Comparison of ENCODE assay signal across 8 cellular contexts in the genomic region with DNA sequence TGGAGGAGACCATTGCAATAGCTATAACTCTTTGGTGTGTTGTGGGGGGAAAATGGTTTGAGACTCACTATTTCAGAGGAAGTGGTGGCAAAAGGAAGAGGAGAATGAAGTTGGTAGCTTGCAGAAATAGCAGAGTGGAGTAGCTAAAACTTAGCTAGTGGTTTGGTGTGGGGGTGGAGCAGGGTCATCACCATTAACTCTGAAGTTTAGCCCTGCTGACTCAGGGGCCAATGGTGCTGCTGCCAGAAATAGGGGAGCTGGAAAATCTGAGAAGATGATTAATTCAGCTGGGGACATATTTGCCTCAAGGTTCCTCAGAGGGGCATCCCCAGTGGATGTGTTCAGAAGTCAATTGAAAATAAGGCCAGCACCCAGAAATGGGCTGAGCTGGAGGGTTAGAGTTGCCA.
DNase-seq lines count a peak whose midpoint lies in the region; ATAC-seq and TF ChIP-seq lines count a peak whose summit lies in the region.
"Had no signal": no experiment of that assay in that cellular context is flagged by ENCODE, and none has a peak within 500 bp of the region (broad histone marks: within the 10 kb centered on the region; RNA-seq: fewer than 3 reads in every experiment).

No MANE protein-coding gene starts in this region.

- H3K36me3 ChIP-seq in GM23338 (ENCODE audit: insufficient read depth): no peaks in the 10 kb centered on the region

- H2AFZ ChIP-seq in GM23338: no peak overlapping the region; the same call in 1 of the 2 replicates

- no peaks in the 10 kb centered on the region for H3K27me3 ChIP-seq in GM23338 (ENCODE audit: insufficient read depth)

- no peaks in the 10 kb centered on the region for H4K20me1 ChIP-seq in GM23338 (replicated peaks; ENCODE audit: insufficient read depth)

- H3K27me3 Mint-ChIP-seq in IgD-negative memory B cell: peaks cover 7% of the 10 kb centered on the region
- H3K27me3 Mint-ChIP-seq in stimulated activated naive CD8-positive, alpha-beta T cell treated with anti-CD3 and anti-CD28 coated beads, Interleukin-15, Interleukin-2, amounts not matched to agents 100 ng/mL and 50 ng/mL, for 24 hours: no peaks in the 10 kb centered on the region
- peaks cover 7% of the 10 kb centered on the region for H3K27me3 Mint-ChIP-seq in GM23338 (ENCODE audit: insufficient read depth, low read depth, poor library complexity)

- H3K4me3 Mint-ChIP-seq in IgD-negative memory B cell (peak overlapping the region in 2 of 4 donors; percentile 3 to 87), GM23338 (no peak overlapping the region)
- peak overlapping the region; percentile 75 for H3K4me3 Mint-ChIP-seq in stimulated activated naive CD8-positive, alpha-beta T cell treated with anti-CD3 and anti-CD28 coated beads, Interleukin-15, Interleukin-2, amounts not matched to agents 100 ng/mL and 50 ng/mL, for 24 hours

- TF ChIP-seq CTCF in fibroblast of the aortic adventitia (IDR thresholded peaks at IDR 0.05; ENCODE audit: insufficient read depth, low read length): no peak
- no peak for TF ChIP-seq CTCF in GM23338 (conservative IDR thresholded peaks at IDR 0.05; ENCODE audit: low read depth in 2 of 2)

- no peak overlapping the region for H3K4me3 ChIP-seq in fibroblast of the aortic adventitia (ENCODE audit: low read depth, low read length)
- no peak overlapping the region for H3K4me3 ChIP-seq in GM23338
- H3K4me3 ChIP-seq: skin epidermis had no signal

- H3F3A ChIP-seq in GM23338 (replicated peaks; ENCODE audit: low read depth): no peaks in the 10 kb centered on the region

- peak; percentile 82 for DNase-seq in activated CD4-positive, alpha-beta T cell treated with anti-CD3 and anti-CD28 coated beads for 48 hours
- DNase-seq in fibroblast of the aortic adventitia (ENCODE audit: low read depth): peak; percentile 64
- DNase-seq in GM23338 (ENCODE audit: low spot score): no peak
- no peak for DNase-seq in HuH-7 (ENCODE audit: low spot score)

- no peak overlapping the region for H3K4me2 ChIP-seq in GM23338

- H3K4me1 ChIP-seq in GM23338 (ENCODE audit: insufficient read depth): no peaks in the 10 kb centered on the region

- H3K27ac Mint-ChIP-seq in IgD-negative memory B cell (peak overlapping the region in 2 of 3 donors; percentile 15 to 54), GM23338 (no peak overlapping the region)
- H3K27ac Mint-ChIP-seq in stimulated activated naive CD8-positive, alpha-beta T cell treated with anti-CD3 and anti-CD28 coated beads, Interleukin-15, Interleukin-2, amounts not matched to agents 100 ng/mL and 50 ng/mL, for 24 hours: peak overlapping the region; percentile 99

- no peaks in the 10 kb centered on the region for H3K79me2 ChIP-seq in GM23338 (replicated peaks; ENCODE audit: insufficient read depth)

- ATAC-seq in GM23338 (no peak), GM21360 (IDR thresholded peaks at IDR 0.05; ENCODE audit: unreplicated experiment) (no peak)

- no peaks in the 10 kb centered on the region for H3K9me3 Mint-ChIP-seq in IgD-negative memory B cell
- no peaks in the 10 kb centered on the region for H3K9me3 Mint-ChIP-seq in stimulated activated naive CD8-positive, alpha-beta T cell treated with anti-CD3 and anti-CD28 coated beads, Interleukin-15, Interleukin-2, amounts not matched to agents 100 ng/mL and 50 ng/mL, for 24 hours
- H3K9me3 Mint-ChIP-seq in GM23338: no peaks in the 10 kb centered on the region

- H3K4me1 Mint-ChIP-seq in IgD-negative memory B cell (peaks cover 38 to 53% (median 41%) of the 10 kb centered on the region in 3 donors), GM23338 (peaks cover 9% of the 10 kb centered on the region)
- H3K4me1 Mint-ChIP-seq in stimulated activated naive CD8-positive, alpha-beta T cell treated with anti-CD3 and anti-CD28 coated beads, Interleukin-15, Interleukin-2, amounts not matched to agents 100 ng/mL and 50 ng/mL, for 24 hours (ENCODE audit: low read depth): peaks cover 70% of the 10 kb centered on the region

- H3K36me3 Mint-ChIP-seq in IgD-negative memory B cell (peaks cover 9% of the 10 kb centered on the region), GM23338 (ENCODE audit: low read depth) (no peaks in the 10 kb centered on the region)
- H3K36me3 Mint-ChIP-seq in stimulated activated naive CD8-positive, alpha-beta T cell treated with anti-CD3 and anti-CD28 coated beads, Interleukin-15, Interleukin-2, amounts not matched to agents 100 ng/mL and 50 ng/mL, for 24 hours (ENCODE audit: low read depth): peaks cover 7% of the 10 kb centered on the region

- no peak overlapping the region for H3K27ac ChIP-seq in GM23338 (ENCODE audit: low read depth)

- H3K9me2 ChIP-seq in GM23338 (ENCODE audit: insufficient read depth): no peaks in the 10 kb centered on the region

TF ChIP-seq in GM23338, 12 proteins besides CTCF, POLR2A, EP300 and RAD21 (continues in another document):
- TF ChIP-seq EZH2 (IDR thresholded peaks at IDR 0.05; ENCODE audit: low read depth, unreplicated experiment) (no peak), NANOG (IDR thresholded peaks at IDR 0.05; ENCODE audit: borderline replicate concordance) (no peak), POLR2AphosphoS5 (IDR thresholded peaks at IDR 0.05; ENCODE audit: low read depth) (no peak)
- TF ChIP-seq, protein P1, sequence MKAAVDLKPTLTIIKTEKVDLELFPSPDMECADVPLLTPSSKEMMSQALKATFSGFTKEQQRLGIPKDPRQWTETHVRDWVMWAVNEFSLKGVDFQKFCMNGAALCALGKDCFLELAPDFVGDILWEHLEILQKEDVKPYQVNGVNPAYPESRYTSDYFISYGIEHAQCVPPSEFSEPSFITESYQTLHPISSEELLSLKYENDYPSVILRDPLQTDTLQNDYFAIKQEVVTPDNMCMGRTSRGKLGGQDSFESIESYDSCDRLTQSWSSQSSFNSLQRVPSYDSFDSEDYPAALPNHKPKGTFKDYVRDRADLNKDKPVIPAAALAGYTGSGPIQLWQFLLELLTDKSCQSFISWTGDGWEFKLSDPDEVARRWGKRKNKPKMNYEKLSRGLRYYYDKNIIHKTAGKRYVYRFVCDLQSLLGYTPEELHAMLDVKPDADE (IDR thresholded peaks at IDR 0.05): no peak
- TF ChIP-seq, protein P2, sequence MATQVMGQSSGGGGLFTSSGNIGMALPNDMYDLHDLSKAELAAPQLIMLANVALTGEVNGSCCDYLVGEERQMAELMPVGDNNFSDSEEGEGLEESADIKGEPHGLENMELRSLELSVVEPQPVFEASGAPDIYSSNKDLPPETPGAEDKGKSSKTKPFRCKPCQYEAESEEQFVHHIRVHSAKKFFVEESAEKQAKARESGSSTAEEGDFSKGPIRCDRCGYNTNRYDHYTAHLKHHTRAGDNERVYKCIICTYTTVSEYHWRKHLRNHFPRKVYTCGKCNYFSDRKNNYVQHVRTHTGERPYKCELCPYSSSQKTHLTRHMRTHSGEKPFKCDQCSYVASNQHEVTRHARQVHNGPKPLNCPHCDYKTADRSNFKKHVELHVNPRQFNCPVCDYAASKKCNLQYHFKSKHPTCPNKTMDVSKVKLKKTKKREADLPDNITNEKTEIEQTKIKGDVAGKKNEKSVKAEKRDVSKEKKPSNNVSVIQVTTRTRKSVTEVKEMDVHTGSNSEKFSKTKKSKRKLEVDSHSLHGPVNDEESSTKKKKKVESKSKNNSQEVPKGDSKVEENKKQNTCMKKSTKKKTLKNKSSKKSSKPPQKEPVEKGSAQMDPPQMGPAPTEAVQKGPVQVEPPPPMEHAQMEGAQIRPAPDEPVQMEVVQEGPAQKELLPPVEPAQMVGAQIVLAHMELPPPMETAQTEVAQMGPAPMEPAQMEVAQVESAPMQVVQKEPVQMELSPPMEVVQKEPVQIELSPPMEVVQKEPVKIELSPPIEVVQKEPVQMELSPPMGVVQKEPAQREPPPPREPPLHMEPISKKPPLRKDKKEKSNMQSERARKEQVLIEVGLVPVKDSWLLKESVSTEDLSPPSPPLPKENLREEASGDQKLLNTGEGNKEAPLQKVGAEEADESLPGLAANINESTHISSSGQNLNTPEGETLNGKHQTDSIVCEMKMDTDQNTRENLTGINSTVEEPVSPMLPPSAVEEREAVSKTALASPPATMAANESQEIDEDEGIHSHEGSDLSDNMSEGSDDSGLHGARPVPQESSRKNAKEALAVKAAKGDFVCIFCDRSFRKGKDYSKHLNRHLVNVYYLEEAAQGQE (IDR thresholded peaks at IDR 0.05; ENCODE audit: unreplicated experiment): no peak

Comparison
In these comparisons a context has a peak if more than half of its experiments do, and no peak if none do; other contexts are left out.
1. DNase-seq: peak in activated CD4-positive, alpha-beta T cell treated with anti-CD3 and anti-CD28 coated beads for 48 hours (single experiment) and fibroblast of the aortic adventitia (single experiment); none in GM23338 (single experiment) and HuH-7 (single experiment).